Comparison of ENCODE assay signal across 21 cellular contexts in the genomic region with DNA sequence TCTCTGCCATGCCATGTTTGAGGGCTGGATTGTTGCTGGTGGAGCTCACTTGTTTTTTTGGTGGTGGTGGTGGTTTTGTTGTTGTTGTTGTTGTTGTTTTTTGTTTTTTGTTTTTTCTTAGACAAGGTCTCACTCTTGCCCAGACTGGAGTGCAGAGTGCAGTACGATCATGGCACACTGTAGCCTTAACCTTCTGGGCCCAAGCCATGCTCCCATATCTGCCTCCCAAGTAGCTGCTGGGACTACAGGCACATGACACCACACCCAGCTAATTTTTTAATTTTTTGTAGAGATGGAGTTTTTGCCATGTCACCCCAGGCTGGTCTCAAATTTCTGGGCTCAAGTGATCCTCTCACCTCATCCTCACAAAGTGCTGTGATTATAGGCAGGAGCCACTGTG. TPM values are rescaled to one million over a fixed set of nuclear protein-coding genes. Genes with fewer than 3 reads are reported as not detected.
DNase-seq lines count a peak whose midpoint lies in the region; ATAC-seq, FAIRE-seq and TF ChIP-seq lines count a peak whose summit lies in the region.
"Had no signal": no experiment of that assay in that cellular context is flagged by ENCODE, and none has a peak within 500 bp of the region (broad histone marks: within the 10 kb centered on the region; RNA-seq: fewer than 3 reads in every experiment).

No MANE protein-coding gene starts in this region.

- H2AFZ ChIP-seq in astrocyte (ENCODE audit: low read depth, low read length) = no peak overlapping the region
- H2AFZ ChIP-seq: hepatocyte had no signal

- H3K27ac ChIP-seq in astrocyte (ENCODE audit: low read depth, low read length) (peak overlapping the region; percentile 77), right atrium auricular region (peak overlapping the region; percentile 38 to 58), testis (peak overlapping the region in 1 of 2 donors; percentile 8), coronary artery (no peak overlapping the region)
- H3K27ac ChIP-seq: A549, breast epithelium, HL-60 had no signal

- H3K4me1 Mint-ChIP-seq in activated T-cell treated with anti-CD3 and anti-CD28 coated beads, Interleukin-2, amount 50 U/mL, for 72 hours (ENCODE audit: low read depth) = peaks cover 10% of the 10 kb centered on the region
- peaks cover 29% of the 10 kb centered on the region for H3K4me1 Mint-ChIP-seq in astrocyte (ENCODE audit: low read depth, unreplicated experiment)
- peaks cover 5% of the 10 kb centered on the region for H3K4me1 Mint-ChIP-seq in stimulated activated effector memory CD8-positive, alpha-beta T cell treated with anti-CD3 and anti-CD28 coated beads, Interleukin-12 subunit alpha, Interleukin-12 subunit beta, amount 100 ng/mL, for 72 hours

- intact Hi-C loops in testis (cut with DNase I; ENCODE audit: low total_unique reads) = loop anchor here (10.0 kb wide), 1 partner anchor 156 kb away; no protein-coding TSS in a partner anchor

- no peak for DNase-seq in activated T-cell treated with anti-CD3 and anti-CD28 coated beads, Interleukin-2, amount 50 U/mL, for 72 hours
- no peak for DNase-seq in activated T-cell treated with anti-CD3 and anti-CD28 coated beads, Interleukin-2, amount 50 U/mL, for 48 hours
- no peak for DNase-seq in astrocyte (ENCODE audit: low read depth)
- no peak for DNase-seq in right atrium auricular region (ENCODE audit: low spot score)
- no peak for DNase-seq in stimulated activated effector memory CD8-positive, alpha-beta T cell treated with anti-CD3 and anti-CD28 coated beads, Interleukin-12 subunit alpha, Interleukin-12 subunit beta, amount 100 ng/mL, for 72 hours (ENCODE audit: low spot score in 2 of 2)
- no peak for DNase-seq in testis
- no peak for DNase-seq in coronary artery (ENCODE audit: low spot score)
- no peak for DNase-seq in NCI-H524 (lab: John Stamatoyannopoulos, UW)
- DNase-seq: NCI-H1105, NCI-H774, SIG-M5 had no signal

- no peak for FAIRE-seq in astrocyte (lab: Jason Lieb, UNC)
- FAIRE-seq: A549 had no signal

- peak overlapping the region; percentile 54 for H3K4me2 ChIP-seq in astrocyte (ENCODE audit: low read length)
- H3K4me2 ChIP-seq: A549, hepatocyte had no signal

- no peak for ATAC-seq in activated T-cell treated with anti-CD3 and anti-CD28 coated beads, Interleukin-2, amount 50 U/mL, for 72 hours (replicated peaks in 1 of 2)
- ATAC-seq in stimulated activated effector memory CD8-positive, alpha-beta T cell treated with anti-CD3 and anti-CD28 coated beads, Interleukin-12 subunit alpha, Interleukin-12 subunit beta, amount 100 ng/mL, for 72 hours = no peak

- H4K20me1 ChIP-seq in astrocyte (ENCODE audit: insufficient read depth, low read length) = peaks cover 23% of the 10 kb centered on the region

- no peak for TF ChIP-seq POLR2A in testis (IDR thresholded peaks at IDR 0.05)

- H3K9me3 Mint-ChIP-seq in activated T-cell treated with anti-CD3 and anti-CD28 coated beads, Interleukin-2, amount 50 U/mL, for 72 hours = no peaks in the 10 kb centered on the region
- no peaks in the 10 kb centered on the region for H3K9me3 Mint-ChIP-seq in astrocyte (ENCODE audit: unreplicated experiment)
- no peaks in the 10 kb centered on the region for H3K9me3 Mint-ChIP-seq in stimulated activated effector memory CD8-positive, alpha-beta T cell treated with anti-CD3 and anti-CD28 coated beads, Interleukin-12 subunit alpha, Interleukin-12 subunit beta, amount 100 ng/mL, for 72 hours
- H3K9me3 Mint-ChIP-seq: activated T-helper 17 cell treated with anti-CD3 and anti-CD28 coated beads, Interleukin-2, amount 50 U/mL, for 72 hours; immature natural killer cell; neural crest cell; stimulated activated naive CD8-positive, alpha-beta T cell treated with anti-CD3 and anti-CD28 coated beads, Interleukin-15, amount 100 ng/mL, for 72 hours; type B pancreatic cell had no signal

- peak overlapping the region; percentile 60 for H3K9ac ChIP-seq in astrocyte (ENCODE audit: low read length)

- TF ChIP-seq CTCF in astrocyte (IDR thresholded peaks at IDR 0.05; ENCODE audit: insufficient read depth, low read depth, low read length) = no peak
- no peak for TF ChIP-seq CTCF in right atrium auricular region (IDR thresholded peaks at IDR 0.05)
- no peak for TF ChIP-seq CTCF in testis (IDR thresholded peaks at IDR 0.05)
- no peak for TF ChIP-seq CTCF in coronary artery (IDR thresholded peaks at IDR 0.05)

- H3K4me3 ChIP-seq in astrocyte (ENCODE audit: insufficient read depth, low read depth, low read length) = no peak overlapping the region
- no peak overlapping the region for H3K4me3 ChIP-seq in right atrium auricular region
- H3K4me3 ChIP-seq in testis = no peak overlapping the region
- no peak overlapping the region for H3K4me3 ChIP-seq in coronary artery
- H3K4me3 ChIP-seq: A549, breast epithelium, dorsolateral prefrontal cortex, hepatocyte had no signal

- H3K9me3 ChIP-seq in astrocyte (ENCODE audit: insufficient read depth, low read depth, low read length) (no peaks in the 10 kb centered on the region), right atrium auricular region (no peaks in the 10 kb centered on the region), testis (no peaks in the 10 kb centered on the region)
- H3K9me3 ChIP-seq: A549, breast epithelium had no signal

- no peaks in the 10 kb centered on the region for H3K27me3 Mint-ChIP-seq in activated T-cell treated with anti-CD3 and anti-CD28 coated beads, Interleukin-2, amount 50 U/mL, for 72 hours (ENCODE audit: low read depth)
- H3K27me3 Mint-ChIP-seq in astrocyte (ENCODE audit: low read depth, unreplicated experiment) = no peaks in the 10 kb centered on the region
- H3K27me3 Mint-ChIP-seq: activated T-helper 17 cell treated with anti-CD3 and anti-CD28 coated beads, Interleukin-2, amount 50 U/mL, for 72 hours; stimulated activated naive CD8-positive, alpha-beta T cell treated with anti-CD3 and anti-CD28 coated beads, Interleukin-15, amount 100 ng/mL, for 72 hours; type B pancreatic cell had no signal

- no peak overlapping the region for H3K4me3 Mint-ChIP-seq in activated T-cell treated with anti-CD3 and anti-CD28 coated beads, Interleukin-2, amount 50 U/mL, for 72 hours
- no peak overlapping the region for H3K4me3 Mint-ChIP-seq in astrocyte (ENCODE audit: unreplicated experiment)
- no peak overlapping the region for H3K4me3 Mint-ChIP-seq in stimulated activated effector memory CD8-positive, alpha-beta T cell treated with anti-CD3 and anti-CD28 coated beads, Interleukin-12 subunit alpha, Interleukin-12 subunit beta, amount 100 ng/mL, for 72 hours
- H3K4me3 Mint-ChIP-seq: activated T-helper 17 cell treated with anti-CD3 and anti-CD28 coated beads, Interleukin-2, amount 50 U/mL, for 72 hours; immature natural killer cell; neural crest cell; stimulated activated naive CD8-positive, alpha-beta T cell treated with anti-CD3 and anti-CD28 coated beads, Interleukin-15, amount 100 ng/mL, for 72 hours; type B pancreatic cell had no signal

- H3K4me1 ChIP-seq in astrocyte (ENCODE audit: insufficient read depth, low read length) (peaks cover 22% of the 10 kb centered on the region), right atrium auricular region (peaks cover 0 to 19% of the 10 kb centered on the region in 2 donors), testis (peaks cover 11% of the 10 kb centered on the region)
- H3K4me1 ChIP-seq: A549, breast epithelium had no signal

- H3K36me3 ChIP-seq in astrocyte (ENCODE audit: insufficient read depth, low read length) (peaks cover 25% of the 10 kb centered on the region), right atrium auricular region (peaks cover 42% of the 10 kb centered on the region), testis (ENCODE audit: low read depth, missing control alignments) (no peaks in the 10 kb centered on the region)

- H3K79me2 ChIP-seq in astrocyte (ENCODE audit: insufficient read depth, low read length) = no peaks in the 10 kb centered on the region
- H3K79me2 ChIP-seq: hepatocyte had no signal

- H3K27me3 ChIP-seq in astrocyte (ENCODE audit: insufficient read depth, low read length) (no peaks in the 10 kb centered on the region), right atrium auricular region (no peaks in the 10 kb centered on the region), testis (no peaks in the 10 kb centered on the region)
- H3K27me3 ChIP-seq: breast epithelium, dorsolateral prefrontal cortex, hepatocyte had no signal

- peaks cover 9 to 22% of the 10 kb centered on the region in 2 donors for H3K36me3 Mint-ChIP-seq in activated T-cell treated with anti-CD3 and anti-CD28 coated beads, Interleukin-2, amount 50 U/mL, for 72 hours (ENCODE audit: insufficient read depth in 2 of 2)
- H3K36me3 Mint-ChIP-seq in astrocyte (ENCODE audit: low read depth, unreplicated experiment) = peaks cover 10% of the 10 kb centered on the region
- H3K36me3 Mint-ChIP-seq in stimulated activated effector memory CD8-positive, alpha-beta T cell treated with anti-CD3 and anti-CD28 coated beads, Interleukin-12 subunit alpha, Interleukin-12 subunit beta, amount 100 ng/mL, for 72 hours = peaks cover 100% of the 10 kb centered on the region

- peak overlapping the region; percentile 69 for H3K27ac Mint-ChIP-seq in activated T-cell treated with anti-CD3 and anti-CD28 coated beads, Interleukin-2, amount 50 U/mL, for 72 hours
- H3K27ac Mint-ChIP-seq in astrocyte (ENCODE audit: unreplicated experiment) = peak overlapping the region; percentile 98
- H3K27ac Mint-ChIP-seq in stimulated activated effector memory CD8-positive, alpha-beta T cell treated with anti-CD3 and anti-CD28 coated beads, Interleukin-12 subunit alpha, Interleukin-12 subunit beta, amount 100 ng/mL, for 72 hours = peak overlapping the region; percentile 48
- H3K27ac Mint-ChIP-seq: activated T-helper 17 cell treated with anti-CD3 and anti-CD28 coated beads, Interleukin-2, amount 50 U/mL, for 72 hours; stimulated activated naive CD8-positive, alpha-beta T cell treated with anti-CD3 and anti-CD28 coated beads, Interleukin-15, amount 100 ng/mL, for 72 hours; type B pancreatic cell had no signal

- 41 to 71% methylated on average over 1 of the region's 1 CpG for WGBS in testis, 2 donors

RNA-seq across cellular contexts. Expression of a gene that starts 53.5 kb away (rescaled TPM):
- 10 to 100 TPM; 67.6 to 78.5 TPM for total RNA-seq in activated T-cell treated with anti-CD3 and anti-CD28 coated beads, Interleukin-2, amount 50 U/mL, for 72 hours
- total RNA-seq in astrocyte (30.5 and 33.4 TPM in 2 replicates), right atrium auricular region (10 to 100 TPM; 29.5 to 31.6 TPM), testis (100 to 1,000 TPM; 190 to 250 TPM)
- polyA plus RNA-seq in testis (ENCODE audit: insufficient read depth, low read depth, low replicate concordance) = 237 TPM

Comparison
In these comparisons a context has a peak if more than half of its experiments do, and no peak if none do; other contexts are left out.
1. H3K27ac Mint-ChIP-seq: peak in every context shown above with its lines; median percentile 98 in astrocyte; 69 in activated T-cell treated with anti-CD3 and anti-CD28 coated beads, Interleukin-2, amount 50 U/mL, for 72 hours; 48 in stimulated activated effector memory CD8-positive, alpha-beta T cell treated with anti-CD3 and anti-CD28 coated beads, Interleukin-12 subunit alpha, Interleukin-12 subunit beta, amount 100 ng/mL, for 72 hours.
2. H3K27ac ChIP-seq: peak in astrocyte (single experiment) and right atrium auricular region (2 of 2); none in coronary artery (0 of 2).